In the genomic region with DNA sequence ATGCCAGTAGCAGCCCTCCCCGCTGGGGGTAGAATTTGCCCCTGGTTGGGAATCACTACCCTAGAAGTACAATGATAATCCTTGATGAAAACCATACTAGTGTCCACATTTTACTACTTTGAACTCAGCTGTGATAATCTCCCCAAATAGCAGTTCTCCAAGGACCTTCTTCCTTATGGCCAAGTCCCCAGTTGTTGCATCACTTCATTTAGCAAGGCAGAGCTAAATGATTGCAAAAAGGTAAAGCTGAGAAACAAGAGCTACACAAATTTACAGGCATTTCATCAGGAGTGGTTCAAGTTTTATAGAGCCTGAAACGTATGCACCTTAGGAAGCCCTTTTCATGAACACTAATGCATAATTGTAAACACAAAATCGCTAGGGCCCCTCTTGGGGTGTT, we compare ENCODE assay signal across 14 cellular contexts.
"Had no signal": no experiment of that assay in that cellular context is flagged by ENCODE, and none has a peak within 500 bp of the region (broad histone marks: within the 10 kb centered on the region; RNA-seq: fewer than 3 reads in every experiment).

No MANE protein-coding gene starts in this region.

- H3K27me3 ChIP-seq: left lung, ovary, tibial nerve, uterus had no signal

- ATAC-seq: left lung, sciatic nerve, WTC11 had no signal

- H3K4me3 ChIP-seq: left lung, ovary, tibial nerve, uterus had no signal

- H3K4me1 ChIP-seq: uterus had no signal

- H3K36me3 ChIP-seq: left lung, ovary, tibial nerve, uterus had no signal

- H3K9me3 ChIP-seq: left lung, ovary, tibial nerve, uterus had no signal

- DNase-seq: activated CD4-positive, alpha-beta T cell treated with anti-CD3 and anti-CD28 coated beads, Interleukin-2, amount 10 ng/mL, durations not matched to agents 7 days and 5 days; aorta; effector CD8-positive, alpha-beta T cell; foreskin fibroblast; hypothalamus; kidney; left lung; mammary epithelial cell; ovary; stimulated activated CD4-positive, alpha-beta T cell treated with anti-CD3 and anti-CD28 coated beads, Interleukin-1b, Interleukin-23, amount 100 ng/mL, for 48 hours; uterus had no signal

- H3K27ac ChIP-seq: left lung, ovary, tibial nerve, uterus had no signal
